6 cellular contexts compared by ENCODE assay signal in the genomic region with DNA sequence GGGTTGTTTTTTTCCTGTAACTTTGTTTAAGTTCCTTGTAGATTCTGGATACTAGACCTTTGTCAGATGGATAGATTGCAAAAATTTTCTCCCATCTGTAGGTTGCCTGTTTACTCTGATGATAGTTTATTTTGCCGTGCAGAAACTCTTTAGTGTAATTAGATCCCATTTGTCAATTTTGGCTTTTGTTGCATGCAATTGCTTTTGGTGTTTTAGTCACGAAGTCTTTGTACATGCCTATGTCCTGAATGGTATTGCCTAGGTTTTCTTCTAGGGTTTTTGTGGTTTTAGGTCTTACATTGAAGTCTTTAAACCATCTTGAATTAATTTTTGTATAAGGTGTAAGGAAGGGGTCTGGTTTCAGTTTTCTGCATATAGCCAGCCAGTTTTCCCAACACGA. TPM values are rescaled to one million over a fixed set of nuclear protein-coding genes. Genes with fewer than 3 reads are reported as not detected.
"Had no signal": no experiment of that assay in that cellular context is flagged by ENCODE, and none has a peak within 500 bp of the region (broad histone marks: within the 10 kb centered on the region; RNA-seq: fewer than 3 reads in every experiment).

No MANE protein-coding gene starts in this region.

RNA-seq across cellular contexts. Expression of a gene that starts 27.7 kb away (rescaled TPM):
- total RNA-seq: MCF 10A; OCI-LY7; Right ventricle myocardium inferior; SJCRH30; SK-MEL-5; T-helper 1 cell treated with Interleukin-12 subunit alpha and Interleukin-12 subunit beta and Interleukin-4 antibody, amounts not matched to agents 30 ng/mL and 1 ng/mL, for 36 hours had no signal
